Comparison of ENCODE assay signal across 1 cellular context in the genomic region with DNA sequence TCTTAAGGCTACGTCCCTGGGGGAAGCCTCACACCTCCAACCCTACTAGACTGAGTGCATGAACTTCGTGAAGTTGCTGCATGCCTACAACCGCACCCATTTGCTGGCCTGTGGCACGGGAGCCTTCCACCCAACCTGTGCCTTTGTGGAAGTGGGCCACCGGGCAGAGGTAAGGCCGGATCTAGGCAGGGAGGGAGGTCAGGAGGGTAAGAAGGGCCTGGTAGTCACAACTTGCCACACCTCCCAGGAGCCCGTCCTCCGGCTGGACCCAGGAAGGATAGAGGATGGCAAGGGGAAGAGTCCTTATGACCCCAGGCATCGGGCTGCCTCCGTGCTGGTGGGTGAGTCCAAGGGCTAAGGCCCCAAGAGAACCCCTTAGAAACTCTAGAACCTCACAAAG.
A peak's percentile ranks its signal among the peaks of the same experiment; 100 is the strongest.
TF ChIP-seq lines count a peak whose summit lies in the region.

No MANE protein-coding gene starts in this region.

TF ChIP-seq in HepG2, 621 proteins besides CTCF, POLR2A, EP300 and RAD21 (continues in another document):
- TF ChIP-seq SP2 (CRISPR knock-in tag; IDR thresholded peaks at IDR 0.05) (no peak), ZFP37 (CRISPR knock-in tag; IDR thresholded peaks at IDR 0.05; ENCODE audit: borderline replicate concordance) (no peak), GLI4 (CRISPR knock-in tag; IDR thresholded peaks at IDR 0.05; ENCODE audit: borderline replicate concordance) (0 out of 2 replicates have a peak, but pooled peaks have one; percentile 9), HMGXB4 (CRISPR knock-in tag; IDR thresholded peaks at IDR 0.05; ENCODE audit: borderline replicate concordance in 1 of 2, low read depth in 1 of 2) (no peak), GABPA (IDR thresholded peaks at IDR 0.05; ENCODE audit: low read depth, low read length) (no peak), GABPA (CRISPR knock-in tag; IDR thresholded peaks at IDR 0.05; ENCODE audit: low read depth) (no peak), ZBTB25 (CRISPR knock-in tag; IDR thresholded peaks at IDR 0.05) (no peak), TOPORS (CRISPR knock-in tag; IDR thresholded peaks at IDR 0.05) (no peak), AHR (CRISPR knock-in tag; IDR thresholded peaks at IDR 0.05) (no peak), SOX13 (IDR thresholded peaks at IDR 0.05) (no peak), SOX13 (CRISPR knock-in tag; conservative IDR thresholded peaks at IDR 0.05 in 1 of 2, IDR thresholded peaks at IDR 0.05 in 1 of 2) (peak in 1 of 2 experiments; percentile 18; a peak in 1 of 4 replicates), PHF21A (CRISPR knock-in tag; IDR thresholded peaks at IDR 0.05) (0 out of 2 replicates have a peak, but pooled peaks have one; percentile 5), KLF9 (CRISPR knock-in tag; IDR thresholded peaks at IDR 0.05; ENCODE audit: low read depth) (no peak), ZNF234 (CRISPR knock-in tag; conservative IDR thresholded peaks at IDR 0.05) (no peak), ZSCAN25 (CRISPR knock-in tag; IDR thresholded peaks at IDR 0.05) (no peak), ARNT2 (CRISPR knock-in tag; IDR thresholded peaks at IDR 0.05; ENCODE audit: low read depth) (0 out of 2 replicates have a peak, but pooled peaks have one; percentile 6), ZNF883 (CRISPR knock-in tag; IDR thresholded peaks at IDR 0.05; ENCODE audit: not compliant biosample characterization) (peak; percentile 20), CBX5 (CRISPR knock-in tag; IDR thresholded peaks at IDR 0.05; ENCODE audit: borderline replicate concordance) (no peak), RELA (CRISPR knock-in tag; IDR thresholded peaks at IDR 0.05) (no peak), TAF15 (IDR thresholded peaks at IDR 0.05; ENCODE audit: low read depth, low read length, poor library complexity, severe bottlenecking) (no peak), ZFX (CRISPR knock-in tag; IDR thresholded peaks at IDR 0.05; ENCODE audit: low read depth) (peak; percentile 39; the same call in 1 of the 2 replicates), RBAK (CRISPR knock-in tag; IDR thresholded peaks at IDR 0.05) (no peak), PLSCR1 (CRISPR knock-in tag; IDR thresholded peaks at IDR 0.05; ENCODE audit: borderline replicate concordance) (0 out of 2 replicates have a peak, but pooled peaks have one; percentile 5), ZNF331 (CRISPR knock-in tag; IDR thresholded peaks at IDR 0.05) (no peak), FOSL2 (CRISPR knock-in tag; IDR thresholded peaks at IDR 0.05) (no peak), ZNF687 (CRISPR knock-in tag; IDR thresholded peaks at IDR 0.05) (peak; percentile 70)
- TF ChIP-seq, protein P1, sequence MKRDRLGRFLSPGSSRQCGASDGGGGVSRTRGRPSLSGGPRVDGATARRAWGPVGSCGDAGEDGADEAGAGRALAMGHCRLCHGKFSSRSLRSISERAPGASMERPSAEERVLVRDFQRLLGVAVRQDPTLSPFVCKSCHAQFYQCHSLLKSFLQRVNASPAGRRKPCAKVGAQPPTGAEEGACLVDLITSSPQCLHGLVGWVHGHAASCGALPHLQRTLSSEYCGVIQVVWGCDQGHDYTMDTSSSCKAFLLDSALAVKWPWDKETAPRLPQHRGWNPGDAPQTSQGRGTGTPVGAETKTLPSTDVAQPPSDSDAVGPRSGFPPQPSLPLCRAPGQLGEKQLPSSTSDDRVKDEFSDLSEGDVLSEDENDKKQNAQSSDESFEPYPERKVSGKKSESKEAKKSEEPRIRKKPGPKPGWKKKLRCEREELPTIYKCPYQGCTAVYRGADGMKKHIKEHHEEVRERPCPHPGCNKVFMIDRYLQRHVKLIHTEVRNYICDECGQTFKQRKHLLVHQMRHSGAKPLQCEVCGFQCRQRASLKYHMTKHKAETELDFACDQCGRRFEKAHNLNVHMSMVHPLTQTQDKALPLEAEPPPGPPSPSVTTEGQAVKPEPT (CRISPR knock-in tag; IDR thresholded peaks at IDR 0.05; ENCODE audit: low read depth) = no peak
- TF ChIP-seq, protein P2, sequence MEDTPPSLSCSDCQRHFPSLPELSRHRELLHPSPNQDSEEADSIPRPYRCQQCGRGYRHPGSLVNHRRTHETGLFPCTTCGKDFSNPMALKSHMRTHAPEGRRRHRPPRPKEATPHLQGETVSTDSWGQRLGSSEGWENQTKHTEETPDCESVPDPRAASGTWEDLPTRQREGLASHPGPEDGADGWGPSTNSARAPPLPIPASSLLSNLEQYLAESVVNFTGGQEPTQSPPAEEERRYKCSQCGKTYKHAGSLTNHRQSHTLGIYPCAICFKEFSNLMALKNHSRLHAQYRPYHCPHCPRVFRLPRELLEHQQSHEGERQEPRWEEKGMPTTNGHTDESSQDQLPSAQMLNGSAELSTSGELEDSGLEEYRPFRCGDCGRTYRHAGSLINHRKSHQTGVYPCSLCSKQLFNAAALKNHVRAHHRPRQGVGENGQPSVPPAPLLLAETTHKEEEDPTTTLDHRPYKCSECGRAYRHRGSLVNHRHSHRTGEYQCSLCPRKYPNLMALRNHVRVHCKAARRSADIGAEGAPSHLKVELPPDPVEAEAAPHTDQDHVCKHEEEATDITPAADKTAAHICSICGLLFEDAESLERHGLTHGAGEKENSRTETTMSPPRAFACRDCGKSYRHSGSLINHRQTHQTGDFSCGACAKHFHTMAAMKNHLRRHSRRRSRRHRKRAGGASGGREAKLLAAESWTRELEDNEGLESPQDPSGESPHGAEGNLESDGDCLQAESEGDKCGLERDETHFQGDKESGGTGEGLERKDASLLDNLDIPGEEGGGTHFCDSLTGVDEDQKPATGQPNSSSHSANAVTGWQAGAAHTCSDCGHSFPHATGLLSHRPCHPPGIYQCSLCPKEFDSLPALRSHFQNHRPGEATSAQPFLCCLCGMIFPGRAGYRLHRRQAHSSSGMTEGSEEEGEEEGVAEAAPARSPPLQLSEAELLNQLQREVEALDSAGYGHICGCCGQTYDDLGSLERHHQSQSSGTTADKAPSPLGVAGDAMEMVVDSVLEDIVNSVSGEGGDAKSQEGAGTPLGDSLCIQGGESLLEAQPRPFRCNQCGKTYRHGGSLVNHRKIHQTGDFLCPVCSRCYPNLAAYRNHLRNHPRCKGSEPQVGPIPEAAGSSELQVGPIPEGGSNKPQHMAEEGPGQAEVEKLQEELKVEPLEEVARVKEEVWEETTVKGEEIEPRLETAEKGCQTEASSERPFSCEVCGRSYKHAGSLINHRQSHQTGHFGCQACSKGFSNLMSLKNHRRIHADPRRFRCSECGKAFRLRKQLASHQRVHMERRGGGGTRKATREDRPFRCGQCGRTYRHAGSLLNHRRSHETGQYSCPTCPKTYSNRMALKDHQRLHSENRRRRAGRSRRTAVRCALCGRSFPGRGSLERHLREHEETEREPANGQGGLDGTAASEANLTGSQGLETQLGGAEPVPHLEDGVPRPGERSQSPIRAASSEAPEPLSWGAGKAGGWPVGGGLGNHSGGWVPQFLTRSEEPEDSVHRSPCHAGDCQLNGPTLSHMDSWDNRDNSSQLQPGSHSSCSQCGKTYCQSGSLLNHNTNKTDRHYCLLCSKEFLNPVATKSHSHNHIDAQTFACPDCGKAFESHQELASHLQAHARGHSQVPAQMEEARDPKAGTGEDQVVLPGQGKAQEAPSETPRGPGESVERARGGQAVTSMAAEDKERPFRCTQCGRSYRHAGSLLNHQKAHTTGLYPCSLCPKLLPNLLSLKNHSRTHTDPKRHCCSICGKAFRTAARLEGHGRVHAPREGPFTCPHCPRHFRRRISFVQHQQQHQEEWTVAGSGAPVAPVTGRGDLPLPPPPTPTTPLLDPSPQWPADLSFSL (CRISPR knock-in tag; IDR thresholded peaks at IDR 0.05) = no peak
- TF ChIP-seq, protein P3, sequence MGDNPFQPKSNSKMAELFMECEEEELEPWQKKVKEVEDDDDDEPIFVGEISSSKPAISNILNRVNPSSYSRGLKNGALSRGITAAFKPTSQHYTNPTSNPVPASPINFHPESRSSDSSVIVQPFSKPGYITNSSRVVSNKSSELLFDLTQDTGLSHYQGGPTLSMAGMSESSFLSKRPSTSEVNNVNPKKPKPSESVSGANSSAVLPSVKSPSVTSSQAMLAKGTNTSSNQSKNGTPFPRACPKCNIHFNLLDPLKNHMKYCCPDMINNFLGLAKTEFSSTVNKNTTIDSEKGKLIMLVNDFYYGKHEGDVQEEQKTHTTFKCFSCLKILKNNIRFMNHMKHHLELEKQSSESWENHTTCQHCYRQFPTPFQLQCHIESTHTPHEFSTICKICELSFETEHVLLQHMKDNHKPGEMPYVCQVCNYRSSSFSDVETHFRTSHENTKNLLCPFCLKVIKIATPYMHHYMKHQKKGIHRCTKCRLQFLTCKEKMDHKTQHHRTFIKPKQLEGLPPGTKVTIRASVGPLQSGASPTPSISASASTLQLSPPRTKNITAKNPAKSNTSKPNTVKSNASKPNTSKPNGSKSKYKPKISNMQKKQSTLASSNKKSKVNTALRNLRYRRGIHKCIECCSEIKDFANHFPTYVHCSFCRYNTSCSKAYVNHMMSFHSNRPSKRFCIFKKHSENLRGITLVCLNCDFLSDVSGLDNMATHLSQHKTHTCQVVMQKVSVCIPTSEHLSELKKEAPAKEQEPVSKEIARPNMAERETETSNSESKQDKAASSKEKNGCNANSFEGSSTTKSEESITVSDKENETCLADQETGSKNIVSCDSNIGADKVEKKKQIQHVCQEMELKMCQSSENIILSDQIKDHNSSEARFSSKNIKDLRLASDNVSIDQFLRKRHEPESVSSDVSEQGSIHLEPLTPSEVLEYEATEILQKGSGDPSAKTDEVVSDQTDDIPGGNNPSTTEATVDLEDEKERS (CRISPR knock-in tag; IDR thresholded peaks at IDR 0.05) = 0 out of 2 replicates have a peak, but pooled peaks have one; percentile 23
- TF ChIP-seq, protein P4, sequence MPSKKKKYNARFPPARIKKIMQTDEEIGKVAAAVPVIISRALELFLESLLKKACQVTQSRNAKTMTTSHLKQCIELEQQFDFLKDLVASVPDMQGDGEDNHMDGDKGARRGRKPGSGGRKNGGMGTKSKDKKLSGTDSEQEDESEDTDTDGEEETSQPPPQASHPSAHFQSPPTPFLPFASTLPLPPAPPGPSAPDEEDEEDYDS (CRISPR knock-in tag; IDR thresholded peaks at IDR 0.05) = no peak
- TF ChIP-seq, protein P5, sequence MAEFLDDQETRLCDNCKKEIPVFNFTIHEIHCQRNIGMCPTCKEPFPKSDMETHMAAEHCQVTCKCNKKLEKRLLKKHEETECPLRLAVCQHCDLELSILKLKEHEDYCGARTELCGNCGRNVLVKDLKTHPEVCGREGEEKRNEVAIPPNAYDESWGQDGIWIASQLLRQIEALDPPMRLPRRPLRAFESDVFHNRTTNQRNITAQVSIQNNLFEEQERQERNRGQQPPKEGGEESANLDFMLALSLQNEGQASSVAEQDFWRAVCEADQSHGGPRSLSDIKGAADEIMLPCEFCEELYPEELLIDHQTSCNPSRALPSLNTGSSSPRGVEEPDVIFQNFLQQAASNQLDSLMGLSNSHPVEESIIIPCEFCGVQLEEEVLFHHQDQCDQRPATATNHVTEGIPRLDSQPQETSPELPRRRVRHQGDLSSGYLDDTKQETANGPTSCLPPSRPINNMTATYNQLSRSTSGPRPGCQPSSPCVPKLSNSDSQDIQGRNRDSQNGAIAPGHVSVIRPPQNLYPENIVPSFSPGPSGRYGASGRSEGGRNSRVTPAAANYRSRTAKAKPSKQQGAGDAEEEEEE (CRISPR knock-in tag; IDR thresholded peaks at IDR 0.05; ENCODE audit: borderline replicate concordance) = peak; percentile 75; the same call in 1 of the 2 replicates
